10 cellular contexts compared by ENCODE assay signal in genomic region chr4:82785248-82786003, GRCh38. TPM values are rescaled to one million over a fixed set of nuclear protein-coding genes. Genes with fewer than 3 reads are reported as not detected.
DNase-seq lines count a peak whose midpoint lies in the region; ATAC-seq, FAIRE-seq and TF ChIP-seq lines count a peak whose summit lies in the region.
"Had no signal": no experiment of that assay in that cellular context is flagged by ENCODE, and none has a peak within 500 bp of the region (broad histone marks: within the 10 kb centered on the region; RNA-seq: fewer than 3 reads in every experiment).

No MANE protein-coding gene starts in this region.

- intact Hi-C loops in A673 (cut with micrococcal nuclease; ENCODE audit: unreplicated experiment) = no loop called here

- TF ChIP-seq CTCF in A673 (conservative IDR thresholded peaks at IDR 0.05; ENCODE audit: low read depth, low read length) (no peak), HEK293 (tag by site-specific recombination; IDR thresholded peaks at IDR 0.05) (no peak), astrocyte (IDR thresholded peaks at IDR 0.05; ENCODE audit: insufficient read depth, low read depth, low read length) (no peak)

- H4K20me1 ChIP-seq in astrocyte (ENCODE audit: insufficient read depth, low read length) = peaks cover 22% of the 10 kb centered on the region

- H3K9ac ChIP-seq in astrocyte (ENCODE audit: low read length) (peak overlapping the region; percentile 73), iPS-15b (ENCODE audit: low read depth, low read length) (no peak overlapping the region)

- peaks cover 11% of the 10 kb centered on the region for H3K36me3 Mint-ChIP-seq in astrocyte (ENCODE audit: low read depth, unreplicated experiment)

- H3K4me1 Mint-ChIP-seq in astrocyte (ENCODE audit: low read depth, unreplicated experiment) = peaks cover 75% of the 10 kb centered on the region

- BruUV-seq in A673 (replicated peaks; lab: Mats Ljungman, UMichigan) = no TSS peak

- H3K27me3 ChIP-seq in A673 (replicated peaks; ENCODE audit: insufficient read depth, low read depth, low read length, poor library complexity) (no peaks in the 10 kb centered on the region), astrocyte (ENCODE audit: insufficient read depth, low read length) (no peaks in the 10 kb centered on the region), iPS-15b (ENCODE audit: control insufficient read depth, insufficient read depth, low read length) (peaks cover 95% of the 10 kb centered on the region)

- H2AFZ ChIP-seq in astrocyte (ENCODE audit: low read depth, low read length) = peak overlapping the region; percentile 6

- no peak for ATAC-seq in HG03442 (IDR thresholded peaks at IDR 0.05; ENCODE audit: unreplicated experiment)
- ATAC-seq in GM18907 (IDR thresholded peaks at IDR 0.05; ENCODE audit: unreplicated experiment) = no peak

- peak overlapping the region; percentile 57 for H3K27ac ChIP-seq in A673 (ENCODE audit: low read depth, low read length, poor library complexity, severe bottlenecking)
- no peak overlapping the region for H3K27ac ChIP-seq in HEK293 (ENCODE audit: extremely low read depth, low read depth, low read length)
- peak overlapping the region; percentile 81 for H3K27ac ChIP-seq in astrocyte (ENCODE audit: low read depth, low read length)

- peak; percentile 81 for FAIRE-seq in astrocyte (lab: Jason Lieb, UNC)

- peak overlapping the region; percentile 26 for H3K4me3 ChIP-seq in A673 (ENCODE audit: low read depth, low read length, poor library complexity, severe bottlenecking)
- no peak overlapping the region; the same call in 1 of the 2 replicates for H3K4me3 ChIP-seq in HEK293 (ENCODE audit: low read depth, low read length)
- H3K4me3 ChIP-seq in astrocyte (ENCODE audit: insufficient read depth, low read depth, low read length) = peak overlapping the region; percentile 40
- H3K4me3 ChIP-seq in iPS-15b (ENCODE audit: low read depth, low read length) = peak overlapping the region; percentile 0

- no peaks in the 10 kb centered on the region for H3K36me3 ChIP-seq in A673 (ENCODE audit: insufficient read depth, low read length, poor library complexity, severe bottlenecking)
- no peaks in the 10 kb centered on the region for H3K36me3 ChIP-seq in HEK293 (ENCODE audit: control insufficient read depth in 2 of 2, insufficient read depth in 1 of 2, low read length in 2 of 2)
- H3K36me3 ChIP-seq in astrocyte (ENCODE audit: insufficient read depth, low read length) = no peaks in the 10 kb centered on the region
- no peaks in the 10 kb centered on the region for H3K36me3 ChIP-seq in iPS-15b (ENCODE audit: control insufficient read depth, insufficient read depth, low read length)

- peak overlapping the region; percentile 75 for H3K4me3 Mint-ChIP-seq in astrocyte (ENCODE audit: unreplicated experiment)

- peak overlapping the region; percentile 91 for H3K27ac Mint-ChIP-seq in astrocyte (ENCODE audit: unreplicated experiment)

- no peaks in the 10 kb centered on the region for H3K9me3 Mint-ChIP-seq in astrocyte (ENCODE audit: unreplicated experiment)

- H3K4me1 ChIP-seq in A673 (ENCODE audit: insufficient read depth, low read length, poor library complexity, severe bottlenecking) = peaks cover 35% of the 10 kb centered on the region
- H3K4me1 ChIP-seq in HEK293 (ENCODE audit: control insufficient read depth, insufficient read depth, low read length) = peaks cover 19% of the 10 kb centered on the region
- peaks cover 45% of the 10 kb centered on the region for H3K4me1 ChIP-seq in astrocyte (ENCODE audit: insufficient read depth, low read length)
- H3K4me1 ChIP-seq in iPS-15b (ENCODE audit: control insufficient read depth, insufficient read depth, low read length) = peaks cover 5% of the 10 kb centered on the region

- H3K79me2 ChIP-seq in astrocyte (ENCODE audit: insufficient read depth, low read length) = peaks cover 56% of the 10 kb centered on the region

- no peaks in the 10 kb centered on the region for H3K27me3 Mint-ChIP-seq in astrocyte (ENCODE audit: low read depth, unreplicated experiment)

- DNase-seq in A673 (ENCODE audit: low spot score) (peak; percentile 59), astrocyte (ENCODE audit: low read depth) (peak; percentile 94), RPMI8226 (no peak), NCI-H1092 treated with DMSO at 0.1 percent for 48 hours (lab: John Stamatoyannopoulos, UW) (no peak)
- DNase-seq: NK-92 treated with Interleukin-12 subunit alpha and Interleukin-12 subunit beta, amount 100 ng/mL, for 24 hours; stimulated activated naive CD4-positive, alpha-beta T cell had no signal

- CTCF ChIA-PET in A673 (lab: Charles Lee) = interaction anchor here (1.1 kb wide), 1 partner anchor 46 kb away, joined by 3 read pairs; no protein-coding TSS in a partner anchor
- CTCF ChIA-PET in HEK293 (lab: Yijun Ruan, JAX) = interaction anchor here (0.7 to 1.5 kb wide), 7 partner anchors 10 to 67 kb away, joined by 3 to 4 read pairs (median 3); partner anchors contain the start of gene SCD5

- no peaks in the 10 kb centered on the region for H3K9me3 ChIP-seq in A673 (ENCODE audit: low read depth, low read length, poor library complexity, severe bottlenecking)
- no peaks in the 10 kb centered on the region for H3K9me3 ChIP-seq in HEK293 (ENCODE audit: control insufficient read depth, insufficient read depth, low read depth, low read length)
- no peaks in the 10 kb centered on the region for H3K9me3 ChIP-seq in astrocyte (ENCODE audit: insufficient read depth, low read depth, low read length)
- no peaks in the 10 kb centered on the region for H3K9me3 ChIP-seq in iPS-15b (ENCODE audit: control insufficient read depth, insufficient read depth, low read length)

- peak overlapping the region; percentile 86 for H3K4me2 ChIP-seq in astrocyte (ENCODE audit: low read length)

- POLR2A ChIA-PET in A673 (lab: Charles Lee; ENCODE audit: low non-redundant PET) (no interaction called here), HEK293 (lab: Yijun Ruan, JAX) (interaction anchor here (1.0 to 3.2 kb wide), 4 partner anchors 11 to 356 kb away, joined by 3 to 14 read pairs (median 4); partner anchors contain the start of genes HNRNPDL and SCD5)

TF ChIP-seq in HEK293, 187 proteins besides CTCF, POLR2A, EP300 and RAD21 (continues in another document):
- no peak for TF ChIP-seq ZSCAN16 (tag by site-specific recombination; IDR thresholded peaks at IDR 0.05)
- no peak for TF ChIP-seq ZNF221 (tag by site-specific recombination; IDR thresholded peaks at IDR 0.05; ENCODE audit: borderline replicate concordance)
- no peak for TF ChIP-seq ZNF624 (tag by site-specific recombination; IDR thresholded peaks at IDR 0.05)
- TF ChIP-seq YY1 (tag by site-specific recombination; IDR thresholded peaks at IDR 0.05) = no peak
- no peak for TF ChIP-seq ZBTB44 (tag by site-specific recombination; IDR thresholded peaks at IDR 0.05)
- no peak; the same call in 1 of the 2 replicates for TF ChIP-seq ZNF518A (tag by site-specific recombination; conservative IDR thresholded peaks at IDR 0.05; ENCODE audit: low read depth)
- no peak for TF ChIP-seq ZNF350 (tag by site-specific recombination; IDR thresholded peaks at IDR 0.05)

RNA-seq across cellular contexts. Expression of gene SCD5, which starts 13.2 kb away (rescaled TPM):
- 15.8 and 17.9 TPM in 2 replicates for total RNA-seq in A673 (2021)
- 61.7 and 63.1 TPM in 2 replicates for total RNA-seq in astrocyte

Comparison
In these comparisons a context has a peak if more than half of its experiments do, and no peak if none do; other contexts are left out.
1. DNase-seq: peak in A673 (single experiment) and astrocyte (single experiment); none in RPMI8226 (single experiment) and NCI-H1092 treated with DMSO at 0.1 percent for 48 hours (single experiment).